ENCODE assay signal across 1 cellular context in the genomic region with DNA sequence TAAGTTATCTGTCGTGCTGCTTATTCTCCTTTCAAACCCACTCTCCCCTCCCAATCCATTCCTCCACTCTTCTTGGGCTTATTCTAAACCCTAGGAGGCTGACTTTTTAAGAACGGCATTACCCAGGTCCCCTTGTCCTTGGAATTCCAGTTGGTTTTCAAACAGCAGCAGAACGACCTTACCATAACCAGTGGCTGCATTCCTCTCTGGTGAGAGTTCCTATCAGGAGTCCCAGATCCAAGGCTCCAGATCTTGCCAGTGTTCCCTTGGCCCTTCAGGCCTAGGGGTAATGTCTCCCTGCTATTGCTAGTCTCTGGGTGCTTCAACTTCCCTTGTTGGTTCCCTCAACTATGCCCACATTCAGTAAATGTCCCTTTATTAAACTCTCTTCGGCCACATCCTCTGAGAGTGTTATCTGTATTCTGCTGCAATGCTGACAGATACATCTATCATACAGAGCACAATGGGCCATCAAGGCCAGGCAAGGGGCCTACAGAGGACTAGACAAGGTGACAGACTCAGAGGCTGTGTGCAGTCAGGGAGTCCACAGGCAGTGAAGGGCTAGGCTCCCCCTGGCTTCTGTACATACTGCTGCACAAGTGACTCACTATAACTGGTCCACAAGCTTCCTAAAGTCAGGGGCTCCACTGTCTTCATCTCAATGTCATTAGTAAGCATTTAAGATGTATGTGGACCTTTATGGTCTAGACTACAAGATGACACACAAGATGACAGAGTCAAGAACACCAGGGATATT.
TF ChIP-seq lines count a peak whose summit lies in the region.

No MANE protein-coding gene starts in this region.

TF ChIP-seq in H1, 55 proteins besides CTCF, POLR2A, EP300 and RAD21:
- TF ChIP-seq BCL11A (IDR thresholded peaks at IDR 0.05; ENCODE audit: low read depth in 2 of 2, low read length in 2 of 2) (no peak), TEAD4 (IDR thresholded peaks at IDR 0.05; ENCODE audit: low read depth, low read length) (no peak), GABPA (IDR thresholded peaks at IDR 0.05; ENCODE audit: borderline replicate concordance, insufficient read depth, low read length) (no peak), JUN (IDR thresholded peaks at IDR 0.05; ENCODE audit: low read depth, low read length) (no peak), CEBPB (IDR thresholded peaks at IDR 0.05; ENCODE audit: low read depth, low read length) (no peak), RFX5 (IDR thresholded peaks at IDR 0.05; ENCODE audit: borderline replicate concordance, low read depth, low read length) (no peak), TBP (IDR thresholded peaks at IDR 0.05; ENCODE audit: low read depth, low read length) (no peak), SIN3A (conservative IDR thresholded peaks at IDR 0.05 in 1 of 2, IDR thresholded peaks at IDR 0.05 in 1 of 2; ENCODE audit: low read depth in 1 of 2, low read length in 2 of 2) (no peak), CHD2 (IDR thresholded peaks at IDR 0.05; ENCODE audit: low read length) (no peak), CBX8 (IDR thresholded peaks at IDR 0.05; ENCODE audit: borderline replicate concordance, low read depth, low read length) (no peak), POU5F1 (IDR thresholded peaks at IDR 0.05; ENCODE audit: low read depth, low read length) (no peak), TCF12 (IDR thresholded peaks at IDR 0.05; ENCODE audit: low read depth, low read length) (no peak), HDAC6 (IDR thresholded peaks at IDR 0.05; ENCODE audit: low read depth, low read length) (no peak), NANOG (IDR thresholded peaks at IDR 0.05; ENCODE audit: insufficient read depth, low read depth, low read length, poor library complexity, severe bottlenecking) (no peak), ASH2L (IDR thresholded peaks at IDR 0.05; ENCODE audit: low read length) (no peak), RBBP5 (IDR thresholded peaks at IDR 0.05; ENCODE audit: borderline replicate concordance, low read depth, low read length) (no peak), E2F6 (IDR thresholded peaks at IDR 0.05) (no peak), FOSL1 (IDR thresholded peaks at IDR 0.05; ENCODE audit: insufficient read depth, low read depth, low read length) (no peak)
- TF ChIP-seq, protein P1, sequence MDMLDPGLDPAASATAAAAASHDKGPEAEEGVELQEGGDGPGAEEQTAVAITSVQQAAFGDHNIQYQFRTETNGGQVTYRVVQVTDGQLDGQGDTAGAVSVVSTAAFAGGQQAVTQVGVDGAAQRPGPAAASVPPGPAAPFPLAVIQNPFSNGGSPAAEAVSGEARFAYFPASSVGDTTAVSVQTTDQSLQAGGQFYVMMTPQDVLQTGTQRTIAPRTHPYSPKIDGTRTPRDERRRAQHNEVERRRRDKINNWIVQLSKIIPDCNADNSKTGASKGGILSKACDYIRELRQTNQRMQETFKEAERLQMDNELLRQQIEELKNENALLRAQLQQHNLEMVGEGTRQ (IDR thresholded peaks at IDR 0.05; ENCODE audit: low read length): no peak
